33 cellular contexts compared by ENCODE assay signal in the genomic region with DNA sequence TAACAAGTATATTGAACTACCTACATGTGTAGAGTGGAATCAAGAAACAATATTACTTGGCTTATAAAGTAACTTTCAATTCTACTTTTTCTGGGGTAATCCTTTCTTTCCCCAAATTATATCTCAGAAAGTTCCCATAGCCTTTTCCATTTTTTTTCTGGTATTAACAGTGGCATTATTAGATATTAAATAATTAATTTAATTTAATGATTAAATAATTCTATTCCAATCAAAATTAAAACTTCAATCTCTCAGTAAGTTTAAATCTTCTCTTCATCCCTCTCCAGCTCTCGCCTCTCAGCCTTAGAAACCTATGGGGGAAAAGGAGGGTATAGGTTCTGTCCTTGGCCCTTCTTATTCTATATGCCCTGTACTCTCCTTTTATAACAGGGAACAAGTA.
A peak's percentile ranks its signal among the peaks of the same experiment; 100 is the strongest.
DNase-seq lines count a peak whose midpoint lies in the region; ATAC-seq and TF ChIP-seq lines count a peak whose summit lies in the region.
"Had no signal": no experiment of that assay in that cellular context is flagged by ENCODE, and none has a peak within 500 bp of the region (broad histone marks: within the 10 kb centered on the region; RNA-seq: fewer than 3 reads in every experiment).

No MANE protein-coding gene starts in this region.

- no peak overlapping the region for H3K4me3 ChIP-seq in foreskin fibroblast (ENCODE audit: low read depth in 1 of 2, low read length in 2 of 2)
- H3K4me3 ChIP-seq: A549; BLaER1; BLaER1 treated with 17β-estradiol and CSF1 and Interleukin-3, amounts not matched to agents 10 nM and 100 nM had no signal

- peaks cover 73% of the 10 kb centered on the region for H3K4me1 Mint-ChIP-seq in activated naive CD4-positive, alpha-beta T cell treated with anti-CD3 and anti-CD28 coated beads for 36 hours (ENCODE audit: low read depth)
- H3K4me1 Mint-ChIP-seq in activated naive CD4-positive, alpha-beta T cell treated with anti-CD3 and anti-CD28 coated beads, Interleukin-2, amount 50 U/mL, for 24 hours: peaks cover 76% of the 10 kb centered on the region
- H3K4me1 Mint-ChIP-seq in WTC11: no peaks in the 10 kb centered on the region; the same call in 1 of the 2 replicates
- peaks cover 24% of the 10 kb centered on the region for H3K4me1 Mint-ChIP-seq in activated T-helper 17 cell treated with anti-CD3 and anti-CD28 coated beads, Interleukin-2, amount 50 U/mL, for 72 hours
- H3K4me1 Mint-ChIP-seq: B cell; CD14-positive monocyte; CD8-positive, alpha-beta memory T cell had no signal

- H3K36me3 Mint-ChIP-seq in activated naive CD4-positive, alpha-beta T cell treated with anti-CD3 and anti-CD28 coated beads for 36 hours (ENCODE audit: low read depth): peaks cover 54% of the 10 kb centered on the region
- peaks cover 45% of the 10 kb centered on the region for H3K36me3 Mint-ChIP-seq in activated naive CD4-positive, alpha-beta T cell treated with anti-CD3 and anti-CD28 coated beads, Interleukin-2, amount 50 U/mL, for 24 hours
- no peaks in the 10 kb centered on the region for H3K36me3 Mint-ChIP-seq in WTC11
- H3K36me3 Mint-ChIP-seq in activated T-helper 17 cell treated with anti-CD3 and anti-CD28 coated beads, Interleukin-2, amount 50 U/mL, for 72 hours (ENCODE audit: low read depth): peaks cover 82% of the 10 kb centered on the region
- H3K36me3 Mint-ChIP-seq: CD14-positive monocyte had no signal

- intact Hi-C loops in activated naive CD4-positive, alpha-beta T cell treated with anti-CD3 and anti-CD28 coated beads for 36 hours (cut with micrococcal nuclease): loop anchor here (5.0 kb wide), 1 partner anchor 451 kb away; no protein-coding TSS in a partner anchor

- peaks cover 3% of the 10 kb centered on the region for H3K9me3 Mint-ChIP-seq in activated naive CD4-positive, alpha-beta T cell treated with anti-CD3 and anti-CD28 coated beads for 36 hours
- peaks cover 15% of the 10 kb centered on the region for H3K9me3 Mint-ChIP-seq in activated naive CD4-positive, alpha-beta T cell treated with anti-CD3 and anti-CD28 coated beads, Interleukin-2, amount 50 U/mL, for 24 hours
- 0 out of 2 replicates have a peak, but pooled peaks cover 3% of the 10 kb centered on the region for H3K9me3 Mint-ChIP-seq in WTC11
- peaks cover 3% of the 10 kb centered on the region for H3K9me3 Mint-ChIP-seq in activated T-helper 17 cell treated with anti-CD3 and anti-CD28 coated beads, Interleukin-2, amount 50 U/mL, for 72 hours
- H3K9me3 Mint-ChIP-seq: CD8-positive, alpha-beta memory T cell; CD8-positive, alpha-beta T cell had no signal

- peak overlapping the region; percentile 81 for H3K27ac Mint-ChIP-seq in activated naive CD4-positive, alpha-beta T cell treated with anti-CD3 and anti-CD28 coated beads for 36 hours
- H3K27ac Mint-ChIP-seq in activated naive CD4-positive, alpha-beta T cell treated with anti-CD3 and anti-CD28 coated beads, Interleukin-2, amount 50 U/mL, for 24 hours: peak overlapping the region; percentile 65
- H3K27ac Mint-ChIP-seq in WTC11: no peak overlapping the region
- H3K27ac Mint-ChIP-seq in activated T-helper 17 cell treated with anti-CD3 and anti-CD28 coated beads, Interleukin-2, amount 50 U/mL, for 72 hours: peak overlapping the region; percentile 13
- H3K27ac Mint-ChIP-seq: B cell; CD14-positive monocyte; CD4-positive, alpha-beta T cell; CD8-positive, alpha-beta memory T cell; CD8-positive, alpha-beta T cell had no signal

- no peak for ATAC-seq in WTC11
- no peak for ATAC-seq in activated T-helper 17 cell treated with anti-CD3 and anti-CD28 coated beads, Interleukin-2, amount 50 U/mL, for 72 hours (replicated peaks)
- ATAC-seq: A549; CD8-positive, alpha-beta T cell had no signal

- no peak for DNase-seq in activated naive CD4-positive, alpha-beta T cell treated with anti-CD3 and anti-CD28 coated beads for 36 hours
- DNase-seq in activated naive CD4-positive, alpha-beta T cell treated with Interleukin-2 at 50 U/mL for 16 hours: no peak
- DNase-seq in activated naive CD4-positive, alpha-beta T cell (lab: John Stamatoyannopoulos, UW): no peak
- no peak for DNase-seq in WTC11 (ENCODE audit: low spot score)
- DNase-seq in kidney tubule cell (ENCODE audit: low spot score): no peak
- no peak for DNase-seq in foreskin fibroblast
- DNase-seq: 8988T; ACHN; AML-193; BE2C; C1 segment of cervical spinal cord; Caco-2; Calu3; CD4-positive, alpha-beta memory T cell; CD4-positive, alpha-beta T cell; CD4-positive, CD25-positive, alpha-beta regulatory T cell; CD8-positive, alpha-beta memory T cell; CD8-positive, alpha-beta T cell; COR-L47; DMS 273 treated with DMSO at 0.1 percent for 48 hours; DMS153; DMS53; DMS79; DMS79 treated with DMSO at 0.1 percent for 48 hours; DND-41; EL had no signal

- TF ChIP-seq CTCF in WTC11 (IDR thresholded peaks at IDR 0.05) (no peak), foreskin fibroblast (IDR thresholded peaks at IDR 0.05; ENCODE audit: low read depth, low read length) (no peak)

- CTCF ChIA-PET in activated naive CD4-positive, alpha-beta T cell treated with anti-CD3 and anti-CD28 coated beads for 36 hours (lab: Charles Lee): interaction anchor here (0.6 kb wide), 1 partner anchor 156 kb away, joined by 3 read pairs; no protein-coding TSS in a partner anchor
- CTCF ChIA-PET in WTC11 (lab: Charles Lee): no interaction called here

- POLR2A ChIA-PET in WTC11 (lab: Charles Lee): no interaction called here

- no peaks in the 10 kb centered on the region for H3K27me3 Mint-ChIP-seq in activated naive CD4-positive, alpha-beta T cell treated with anti-CD3 and anti-CD28 coated beads for 36 hours (ENCODE audit: low read depth)
- H3K27me3 Mint-ChIP-seq in activated naive CD4-positive, alpha-beta T cell treated with anti-CD3 and anti-CD28 coated beads, Interleukin-2, amount 50 U/mL, for 24 hours: no peaks in the 10 kb centered on the region
- no peaks in the 10 kb centered on the region for H3K27me3 Mint-ChIP-seq in WTC11 (ENCODE audit: low read depth)
- H3K27me3 Mint-ChIP-seq in activated T-helper 17 cell treated with anti-CD3 and anti-CD28 coated beads, Interleukin-2, amount 50 U/mL, for 72 hours: no peaks in the 10 kb centered on the region
- H3K27me3 Mint-ChIP-seq: B cell; CD4-positive, alpha-beta memory T cell; CD4-positive, alpha-beta T cell; CD4-positive, CD25-positive, alpha-beta regulatory T cell; CD8-positive, alpha-beta memory T cell had no signal

- H3K4me3 Mint-ChIP-seq in activated naive CD4-positive, alpha-beta T cell treated with anti-CD3 and anti-CD28 coated beads for 36 hours: no peak overlapping the region
- peak overlapping the region; percentile 26 for H3K4me3 Mint-ChIP-seq in activated naive CD4-positive, alpha-beta T cell treated with anti-CD3 and anti-CD28 coated beads, Interleukin-2, amount 50 U/mL, for 24 hours
- no peak overlapping the region for H3K4me3 Mint-ChIP-seq in WTC11
- peak overlapping the region; percentile 49 for H3K4me3 Mint-ChIP-seq in activated T-helper 17 cell treated with anti-CD3 and anti-CD28 coated beads, Interleukin-2, amount 50 U/mL, for 72 hours
- H3K4me3 Mint-ChIP-seq: B cell; CD14-positive monocyte; CD4-positive, alpha-beta T cell; CD4-positive, CD25-positive, alpha-beta regulatory T cell; CD8-positive, alpha-beta memory T cell; CD8-positive, alpha-beta T cell had no signal

TF ChIP-seq in WTC11, 78 proteins besides CTCF, POLR2A, EP300 and RAD21:
- TF ChIP-seq HMGA2 (CRISPR knock-in tag; IDR thresholded peaks at IDR 0.05) (peak; percentile 94; the same call in 1 of the 2 replicates), ZNF219 (CRISPR knock-in tag; IDR thresholded peaks at IDR 0.05; ENCODE audit: borderline replicate concordance) (no peak), NFYB (CRISPR knock-in tag; conservative IDR thresholded peaks at IDR 0.05; ENCODE audit: low read depth) (no peak)
- TF ChIP-seq, protein P1, sequence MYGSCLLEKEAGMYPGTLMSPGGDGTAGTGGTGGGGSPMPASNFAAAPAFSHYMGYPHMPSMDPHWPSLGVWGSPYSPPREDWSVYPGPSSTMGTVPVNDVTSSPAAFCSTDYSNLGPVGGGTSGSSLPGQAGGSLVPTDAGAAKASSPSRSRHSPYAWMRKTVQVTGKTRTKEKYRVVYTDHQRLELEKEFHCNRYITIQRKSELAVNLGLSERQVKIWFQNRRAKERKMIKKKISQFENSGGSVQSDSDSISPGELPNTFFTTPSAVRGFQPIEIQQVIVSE (CRISPR knock-in tag; IDR thresholded peaks at IDR 0.05; ENCODE audit: borderline replicate concordance): no peak

Comparison
In these comparisons a context has a peak if more than half of its experiments do, and no peak if none do; other contexts are left out.
1. H3K4me3 Mint-ChIP-seq: peak in activated naive CD4-positive, alpha-beta T cell treated with anti-CD3 and anti-CD28 coated beads, Interleukin-2, amount 50 U/mL, for 24 hours (single experiment) and activated T-helper 17 cell treated with anti-CD3 and anti-CD28 coated beads, Interleukin-2, amount 50 U/mL, for 72 hours (single experiment); none in activated naive CD4-positive, alpha-beta T cell treated with anti-CD3 and anti-CD28 coated beads for 36 hours (single experiment) and WTC11 (single experiment).